18 cellular contexts compared by ENCODE assay signal in genomic region chr6:49328051-49328450, GRCh38.
A peak's percentile ranks its signal among the peaks of the same experiment; 100 is the strongest.
DNase-seq lines count a peak whose midpoint lies in the region; ATAC-seq and TF ChIP-seq lines count a peak whose summit lies in the region.
"Had no signal": no experiment of that assay in that cellular context is flagged by ENCODE, and none has a peak within 500 bp of the region (broad histone marks: within the 10 kb centered on the region; RNA-seq: fewer than 3 reads in every experiment).

No MANE protein-coding gene starts in this region.

- CTCF ChIA-PET in Calu3 (lab: Charles Lee) = no interaction called here

- intact Hi-C loops in Calu3 (cut with micrococcal nuclease; ENCODE audit: unreplicated experiment) (no loop called here), psoas muscle (cut with DNase I) (no loop called here), colonic mucosa (cut with DNase I) (no loop called here)

- H3K79me1 ChIP-seq in mesenchymal stem cell (replicated peaks; ENCODE audit: low read length, poor library complexity, severe bottlenecking) = no peaks in the 10 kb centered on the region

- WGBS in mesenchymal stem cell = 63% methylated on average over 1 of the region's 1 CpG
- WGBS in psoas muscle, 3 donors = 36 to 79% (median 58%) methylated on average over 1 of the region's 1 CpG

- H4K8ac ChIP-seq in mesenchymal stem cell (ENCODE audit: low read length) = no peak overlapping the region

- no peak overlapping the region for H4K91ac ChIP-seq in mesenchymal stem cell (ENCODE audit: low read length)

- H3K36me3 Mint-ChIP-seq in Calu3 (ENCODE audit: insufficient read depth, unreplicated experiment) = no peaks in the 10 kb centered on the region
- H3K36me3 Mint-ChIP-seq: naive B cell; stimulated activated effector memory CD8-positive, alpha-beta T cell treated with anti-CD3 and anti-CD28 coated beads, Interleukin-12 subunit alpha, Interleukin-12 subunit beta, amount 100 ng/mL, for 72 hours had no signal

- H3K9me3 ChIP-seq in mesenchymal stem cell (ENCODE audit: control insufficient read depth, low read length) = no peaks in the 10 kb centered on the region
- no peaks in the 10 kb centered on the region for H3K9me3 ChIP-seq in psoas muscle
- H3K9me3 ChIP-seq in colonic mucosa = no peaks in the 10 kb centered on the region
- H3K9me3 ChIP-seq: lower lobe of right lung had no signal

- no TSS peak for BruUV-seq in Calu3 (replicated peaks; lab: Mats Ljungman, UMichigan)

- no peak overlapping the region for H3K4me2 ChIP-seq in mesenchymal stem cell (ENCODE audit: low read length, poor library complexity, severe bottlenecking)

- H3K4me3 ChIP-seq in choroid plexus epithelial cell (ENCODE audit: low read depth, low read length) = no peak overlapping the region
- no peak overlapping the region for H3K4me3 ChIP-seq in mesenchymal stem cell (ENCODE audit: insufficient read depth in 1 of 2, low read depth in 1 of 2, low read length in 2 of 2)
- no peak overlapping the region for H3K4me3 ChIP-seq in psoas muscle
- H3K4me3 ChIP-seq in colonic mucosa = no peak overlapping the region
- H3K4me3 ChIP-seq: GM12878, lower lobe of right lung had no signal

- no peak overlapping the region for H2AFZ ChIP-seq in mesenchymal stem cell (ENCODE audit: low read depth, low read length)
- H2AFZ ChIP-seq: parathyroid adenoma had no signal

- H3K27me3 ChIP-seq in mesenchymal stem cell (ENCODE audit: control insufficient read depth in 1 of 2, insufficient read depth in 1 of 2, low read length in 2 of 2) (no peaks in the 10 kb centered on the region), psoas muscle (ENCODE audit: insufficient read depth in 3 of 3, low read length in 2 of 3) (no peaks in the 10 kb centered on the region), colonic mucosa (no peaks in the 10 kb centered on the region)

- H3K9ac ChIP-seq in mesenchymal stem cell (ENCODE audit: low read length) (peak overlapping the region; percentile 19), colonic mucosa (ENCODE audit: low read depth in 2 of 2, low read length in 2 of 2) (no peak overlapping the region)
- H3K9ac ChIP-seq: parathyroid adenoma had no signal

- H2BK120ac ChIP-seq in mesenchymal stem cell (ENCODE audit: low read depth, low read length) = no peak overlapping the region

- H3K4me3 Mint-ChIP-seq in Calu3 (ENCODE audit: low read depth, unreplicated experiment) = no peak overlapping the region
- H3K4me3 Mint-ChIP-seq: activated CD8-positive, alpha-beta T cell treated with anti-CD3 and anti-CD28 coated beads for 36 hours; endodermal cell; naive B cell; stimulated activated effector memory CD8-positive, alpha-beta T cell treated with anti-CD3 and anti-CD28 coated beads, Interleukin-12 subunit alpha, Interleukin-12 subunit beta, amount 100 ng/mL, for 72 hours had no signal

- no peak overlapping the region for H2AK5ac ChIP-seq in mesenchymal stem cell (ENCODE audit: low read length, severe bottlenecking)

- no peaks in the 10 kb centered on the region for H3K27me3 Mint-ChIP-seq in Calu3 (ENCODE audit: unreplicated experiment)
- H3K27me3 Mint-ChIP-seq: activated CD8-positive, alpha-beta T cell treated with anti-CD3 and anti-CD28 coated beads for 36 hours had no signal

- no peak overlapping the region for H3K27ac ChIP-seq in mesenchymal stem cell (ENCODE audit: low read length, poor library complexity, severe bottlenecking)
- no peak overlapping the region for H3K27ac ChIP-seq in psoas muscle
- H3K27ac ChIP-seq in colonic mucosa = no peak overlapping the region
- H3K27ac ChIP-seq: lower lobe of right lung, parathyroid adenoma had no signal

- TF ChIP-seq CTCF in Calu3 (IDR thresholded peaks at IDR 0.05; ENCODE audit: unreplicated experiment) (no peak), choroid plexus epithelial cell (conservative IDR thresholded peaks at IDR 0.05; ENCODE audit: low read depth, low read length) (no peak), psoas muscle (IDR thresholded peaks at IDR 0.05) (no peak), colonic mucosa (IDR thresholded peaks at IDR 0.05) (no peak)

- H3K4me1 Mint-ChIP-seq in Calu3 (ENCODE audit: low read depth, unreplicated experiment) = peaks cover 36% of the 10 kb centered on the region
- H3K4me1 Mint-ChIP-seq: endodermal cell; naive B cell; stimulated activated effector memory CD8-positive, alpha-beta T cell treated with anti-CD3 and anti-CD28 coated beads, Interleukin-12 subunit alpha, Interleukin-12 subunit beta, amount 100 ng/mL, for 72 hours had no signal

- no peak overlapping the region for H2BK12ac ChIP-seq in mesenchymal stem cell (ENCODE audit: low read length in 2 of 2)

- H3K27ac Mint-ChIP-seq in Calu3 (ENCODE audit: unreplicated experiment) = peak overlapping the region; percentile 16
- H3K27ac Mint-ChIP-seq: activated CD8-positive, alpha-beta T cell treated with anti-CD3 and anti-CD28 coated beads for 36 hours; endodermal cell; naive B cell; stimulated activated effector memory CD8-positive, alpha-beta T cell treated with anti-CD3 and anti-CD28 coated beads, Interleukin-12 subunit alpha, Interleukin-12 subunit beta, amount 100 ng/mL, for 72 hours had no signal

- no peak for ATAC-seq in HG02588 (IDR thresholded peaks at IDR 0.05; ENCODE audit: unreplicated experiment)
- ATAC-seq in psoas muscle = no peak
- ATAC-seq: activated CD8-positive, alpha-beta T cell treated with anti-CD3 and anti-CD28 coated beads for 36 hours; GM12878; lower lobe of right lung; stimulated activated effector memory CD8-positive, alpha-beta T cell treated with anti-CD3 and anti-CD28 coated beads, Interleukin-12 subunit alpha, Interleukin-12 subunit beta, amount 100 ng/mL, for 72 hours had no signal

- H3K18ac ChIP-seq in mesenchymal stem cell (ENCODE audit: low read depth in 1 of 2, low read length in 2 of 2) = no peak overlapping the region

- no peak overlapping the region for H2BK15ac ChIP-seq in mesenchymal stem cell (ENCODE audit: low read depth, poor library complexity, severe bottlenecking)

- H3K36me3 ChIP-seq in mesenchymal stem cell (ENCODE audit: control insufficient read depth in 1 of 2, insufficient read depth in 2 of 2, low read depth in 1 of 2, low read length in 2 of 2) (no peaks in the 10 kb centered on the region), psoas muscle (ENCODE audit: insufficient read depth in 1 of 2, low read depth in 1 of 2) (no peaks in the 10 kb centered on the region), colonic mucosa (no peaks in the 10 kb centered on the region)
- H3K36me3 ChIP-seq: lower lobe of right lung had no signal

- DNase-seq in Calu3 (no peak), M059J (ENCODE audit: low read depth) (peak; percentile 17), choroid plexus epithelial cell (ENCODE audit: low read depth) (peak; percentile 8), mesenchymal stem cell (peak; percentile 34), A172 (ENCODE audit: low spot score) (no peak), psoas muscle (no peak), colonic mucosa (no peak)
- DNase-seq: activated CD8-positive, alpha-beta T cell treated with anti-CD3 and anti-CD28 coated beads for 36 hours; activated naive CD4-positive, alpha-beta T cell; activated T-cell treated with anti-CD3 and anti-CD28 coated beads, Interleukin-2, amount 50 U/mL, for 1 hour; endodermal cell; lower lobe of right lung; naive B cell; NCI-H1694 had no signal

- no peak overlapping the region for H2BK5ac ChIP-seq in mesenchymal stem cell (ENCODE audit: low read depth, low read length, poor library complexity, severe bottlenecking)

- no peak overlapping the region for H3K23ac ChIP-seq in mesenchymal stem cell (ENCODE audit: low read length in 2 of 2)

- H3K4ac ChIP-seq in mesenchymal stem cell (ENCODE audit: low read depth in 1 of 2, low read length in 2 of 2) = no peak overlapping the region

- peaks cover 5% of the 10 kb centered on the region for H3K9me3 Mint-ChIP-seq in Calu3 (ENCODE audit: low read depth, unreplicated experiment)
- H3K9me3 Mint-ChIP-seq: activated CD8-positive, alpha-beta T cell treated with anti-CD3 and anti-CD28 coated beads for 36 hours; endodermal cell had no signal

- no peak overlapping the region for H3K14ac ChIP-seq in mesenchymal stem cell (ENCODE audit: low read length in 2 of 2)

- H3K4me1 ChIP-seq in mesenchymal stem cell (ENCODE audit: control insufficient read depth, insufficient read depth, low read depth, low read length) (no peaks in the 10 kb centered on the region), psoas muscle (no peaks in the 10 kb centered on the region), colonic mucosa (no peaks in the 10 kb centered on the region)
- H3K4me1 ChIP-seq: lower lobe of right lung, parathyroid adenoma had no signal

Comparison
In these comparisons a context has a peak if more than half of its experiments do, and no peak if none do; other contexts are left out.
1. DNase-seq: peak in M059J (single experiment), choroid plexus epithelial cell (single experiment) and mesenchymal stem cell (single experiment); none in Calu3 (single experiment), A172 (single experiment), psoas muscle (0 of 2) and colonic mucosa (single experiment).